ENCODE assay signal across 2 cellular contexts in genomic region chr16:87829988-87830672, GRCh38.
TF ChIP-seq lines count a peak whose summit lies in the region.

No MANE protein-coding gene starts in this region.

TF ChIP-seq in HEK293, 187 proteins besides CTCF, POLR2A, EP300 and RAD21 (continued from another document):
- no peak for TF ChIP-seq GLIS2 (tag by site-specific recombination; IDR thresholded peaks at IDR 0.05)
- TF ChIP-seq, protein P1, sequence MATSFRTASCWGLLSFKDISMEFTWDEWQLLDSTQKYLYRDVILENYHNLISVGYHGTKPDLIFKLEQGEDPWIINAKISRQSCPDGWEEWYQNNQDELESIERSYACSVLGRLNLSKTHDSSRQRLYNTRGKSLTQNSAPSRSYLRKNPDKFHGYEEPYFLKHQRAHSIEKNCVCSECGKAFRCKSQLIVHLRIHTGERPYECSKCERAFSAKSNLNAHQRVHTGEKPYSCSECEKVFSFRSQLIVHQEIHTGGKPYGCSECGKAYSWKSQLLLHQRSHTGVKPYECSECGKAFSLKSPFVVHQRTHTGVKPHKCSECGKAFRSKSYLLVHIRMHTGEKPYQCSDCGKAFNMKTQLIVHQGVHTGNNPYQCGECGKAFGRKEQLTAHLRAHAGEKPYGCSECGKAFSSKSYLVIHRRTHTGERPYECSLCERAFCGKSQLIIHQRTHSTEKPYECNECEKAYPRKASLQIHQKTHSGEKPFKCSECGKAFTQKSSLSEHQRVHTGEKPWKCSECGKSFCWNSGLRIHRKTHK (tag by site-specific recombination; IDR thresholded peaks at IDR 0.05): no peak
- TF ChIP-seq ZNF571 (tag by site-specific recombination; IDR thresholded peaks at IDR 0.05): no peak
- TF ChIP-seq, protein P2, sequence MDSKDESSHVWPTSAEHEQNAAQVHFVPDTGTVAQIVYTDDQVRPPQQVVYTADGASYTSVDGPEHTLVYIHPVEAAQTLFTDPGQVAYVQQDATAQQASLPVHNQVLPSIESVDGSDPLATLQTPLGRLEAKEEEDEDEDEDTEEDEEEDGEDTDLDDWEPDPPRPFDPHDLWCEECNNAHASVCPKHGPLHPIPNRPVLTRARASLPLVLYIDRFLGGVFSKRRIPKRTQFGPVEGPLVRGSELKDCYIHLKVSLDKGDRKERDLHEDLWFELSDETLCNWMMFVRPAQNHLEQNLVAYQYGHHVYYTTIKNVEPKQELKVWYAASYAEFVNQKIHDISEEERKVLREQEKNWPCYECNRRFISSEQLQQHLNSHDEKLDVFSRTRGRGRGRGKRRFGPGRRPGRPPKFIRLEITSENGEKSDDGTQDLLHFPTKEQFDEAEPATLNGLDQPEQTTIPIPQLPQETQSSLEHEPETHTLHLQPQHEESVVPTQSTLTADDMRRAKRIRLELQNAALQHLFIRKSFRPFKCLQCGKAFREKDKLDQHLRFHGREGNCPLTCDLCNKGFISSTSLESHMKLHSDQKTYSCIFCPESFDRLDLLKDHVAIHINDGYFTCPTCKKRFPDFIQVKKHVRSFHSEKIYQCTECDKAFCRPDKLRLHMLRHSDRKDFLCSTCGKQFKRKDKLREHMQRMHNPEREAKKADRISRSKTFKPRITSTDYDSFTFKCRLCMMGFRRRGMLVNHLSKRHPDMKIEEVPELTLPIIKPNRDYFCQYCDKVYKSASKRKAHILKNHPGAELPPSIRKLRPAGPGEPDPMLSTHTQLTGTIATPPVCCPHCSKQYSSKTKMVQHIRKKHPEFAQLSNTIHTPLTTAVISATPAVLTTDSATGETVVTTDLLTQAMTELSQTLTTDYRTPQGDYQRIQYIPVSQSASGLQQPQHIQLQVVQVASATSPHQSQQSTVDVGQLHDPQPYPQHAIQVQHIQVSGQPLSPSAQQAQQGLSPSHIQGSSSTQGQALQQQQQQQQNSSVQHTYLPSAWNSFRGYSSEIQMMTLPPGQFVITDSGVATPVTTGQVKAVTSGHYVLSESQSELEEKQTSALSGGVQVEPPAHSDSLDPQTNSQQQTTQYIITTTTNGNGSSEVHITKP (tag by site-specific recombination; IDR thresholded peaks at IDR 0.05): no peak
- no peak for TF ChIP-seq ZNF121 (tag by site-specific recombination; IDR thresholded peaks at IDR 0.05)
- no peak for TF ChIP-seq ZNF843 (tag by site-specific recombination; IDR thresholded peaks at IDR 0.05)
- peak; percentile 26; the same call in 1 of the 2 replicates for TF ChIP-seq ZIC2 (tag by site-specific recombination; IDR thresholded peaks at IDR 0.05)
- TF ChIP-seq ZNF548 (tag by site-specific recombination; IDR thresholded peaks at IDR 0.05): no peak
- TF ChIP-seq ZNF549 (tag by site-specific recombination; IDR thresholded peaks at IDR 0.05): no peak
- TF ChIP-seq, protein P3, sequence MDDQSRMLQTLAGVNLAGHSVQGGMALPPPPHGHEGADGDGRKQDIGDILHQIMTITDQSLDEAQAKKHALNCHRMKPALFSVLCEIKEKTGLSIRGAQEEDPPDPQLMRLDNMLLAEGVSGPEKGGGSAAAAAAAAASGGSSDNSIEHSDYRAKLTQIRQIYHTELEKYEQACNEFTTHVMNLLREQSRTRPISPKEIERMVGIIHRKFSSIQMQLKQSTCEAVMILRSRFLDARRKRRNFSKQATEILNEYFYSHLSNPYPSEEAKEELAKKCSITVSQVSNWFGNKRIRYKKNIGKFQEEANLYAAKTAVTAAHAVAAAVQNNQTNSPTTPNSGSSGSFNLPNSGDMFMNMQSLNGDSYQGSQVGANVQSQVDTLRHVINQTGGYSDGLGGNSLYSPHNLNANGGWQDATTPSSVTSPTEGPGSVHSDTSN (CRISPR knock-in tag; IDR thresholded peaks at IDR 0.05): no peak
- TF ChIP-seq SCRT2 (tag by site-specific recombination; IDR thresholded peaks at IDR 0.05): peak; percentile 53; the same call in 1 of the 2 replicates
TF ChIP-seq in HEK293: peak in this region for 2.

TF ChIP-seq in HepG2, 621 proteins besides CTCF, POLR2A, EP300 and RAD21 (continued from another document):
- TF ChIP-seq ATF7-NPFF (CRISPR knock-in tag; IDR thresholded peaks at IDR 0.05; ENCODE audit: low read depth) (0 out of 2 replicates have a peak, but pooled peaks have one; percentile 26), SUZ12 (IDR thresholded peaks at IDR 0.05; ENCODE audit: low read depth, low read length) (no peak), GMEB1 (CRISPR knock-in tag; IDR thresholded peaks at IDR 0.05; ENCODE audit: borderline replicate concordance) (no peak), POLR2G (IDR thresholded peaks at IDR 0.05; ENCODE audit: low read depth, low read length) (peak; percentile 26; the same call in 1 of the 2 replicates), ZNF672 (CRISPR knock-in tag; IDR thresholded peaks at IDR 0.05) (peak; percentile 93; the same call in 1 of the 2 replicates), ZBTB38 (CRISPR knock-in tag; IDR thresholded peaks at IDR 0.05) (0 out of 2 replicates have a peak, but pooled peaks have one; percentile 9), ZNF816 (CRISPR knock-in tag; IDR thresholded peaks at IDR 0.05; ENCODE audit: borderline replicate concordance) (no peak), ZFP36L2 (CRISPR knock-in tag; IDR thresholded peaks at IDR 0.05) (no peak), RBM22 (optimal IDR thresholded peaks at IDR 0.05; ENCODE audit: low read length) (peak; percentile 1), ZNF709 (CRISPR knock-in tag; IDR thresholded peaks at IDR 0.05) (no peak)
- TF ChIP-seq, protein P4, sequence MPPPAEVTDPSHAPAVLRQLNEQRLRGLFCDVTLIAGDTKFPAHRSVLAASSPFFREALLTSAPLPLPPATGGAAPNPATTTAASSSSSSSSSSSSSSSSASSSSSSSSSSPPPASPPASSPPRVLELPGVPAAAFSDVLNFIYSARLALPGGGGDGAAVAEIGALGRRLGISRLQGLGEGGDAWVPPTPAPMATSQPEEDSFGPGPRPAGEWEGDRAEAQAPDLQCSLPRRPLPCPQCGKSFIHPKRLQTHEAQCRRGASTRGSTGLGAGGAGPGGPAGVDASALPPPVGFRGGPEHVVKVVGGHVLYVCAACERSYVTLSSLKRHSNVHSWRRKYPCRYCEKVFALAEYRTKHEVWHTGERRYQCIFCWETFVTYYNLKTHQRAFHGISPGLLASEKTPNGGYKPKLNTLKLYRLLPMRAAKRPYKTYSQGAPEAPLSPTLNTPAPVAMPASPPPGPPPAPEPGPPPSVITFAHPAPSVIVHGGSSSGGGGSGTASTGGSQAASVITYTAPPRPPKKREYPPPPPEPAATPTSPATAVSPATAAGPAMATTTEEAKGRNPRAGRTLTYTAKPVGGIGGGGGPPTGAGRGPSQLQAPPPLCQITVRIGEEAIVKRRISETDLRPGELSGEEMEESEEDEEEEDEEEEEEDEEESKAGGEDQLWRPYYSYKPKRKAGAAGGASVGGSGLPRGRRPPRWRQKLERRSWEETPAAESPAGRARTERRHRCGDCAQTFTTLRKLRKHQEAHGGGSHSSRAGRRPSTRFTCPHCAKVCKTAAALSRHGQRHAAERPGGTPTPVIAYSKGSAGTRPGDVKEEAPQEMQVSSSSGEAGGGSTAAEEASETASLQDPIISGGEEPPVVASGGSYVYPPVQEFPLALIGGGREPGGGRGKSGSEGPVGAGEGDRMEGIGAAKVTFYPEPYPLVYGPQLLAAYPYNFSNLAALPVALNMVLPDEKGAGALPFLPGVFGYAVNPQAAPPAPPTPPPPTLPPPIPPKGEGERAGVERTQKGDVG (CRISPR knock-in tag; IDR thresholded peaks at IDR 0.05; ENCODE audit: borderline replicate concordance): no peak
TF ChIP-seq in HepG2: peak in this region for 6.
